In genomic region chr9:94554439-94555331, GRCh38 we compare ENCODE assay signal across 8 cellular contexts. TPM values are rescaled to one million over a fixed set of nuclear protein-coding genes. Genes with fewer than 3 reads are reported as not detected.
DNase-seq lines count a peak whose midpoint lies in the region; ATAC-seq and TF ChIP-seq lines count a peak whose summit lies in the region.

Gene PCAT7, plus strand, starts transcription at chr9:94555083.

- H3K27ac Mint-ChIP-seq in natural killer cell treated with Interleukin-12 subunit alpha and Interleukin-12 subunit beta and Interleukin-15 and Interleukin-18, amount 100 ng/mL, for 72 hours, result no peak within 1 kb of the TSS

- no peak within 1 kb of the TSS for H3K4me3 Mint-ChIP-seq in natural killer cell treated with Interleukin-12 subunit alpha and Interleukin-12 subunit beta and Interleukin-15 and Interleukin-18, amount 100 ng/mL, for 72 hours

- H3K9me3 Mint-ChIP-seq in natural killer cell treated with Interleukin-12 subunit alpha and Interleukin-12 subunit beta and Interleukin-15 and Interleukin-18, amount 100 ng/mL, for 72 hours, result no peaks in the 10 kb centered on the region

- peak; percentile 27 for TF ChIP-seq CTCF in epithelial cell of esophagus (IDR thresholded peaks at IDR 0.05; ENCODE audit: insufficient read depth, low read depth, low read length, missing control alignments)

- no peak within 1 kb of the TSS for H3K4me3 ChIP-seq in epithelial cell of esophagus (ENCODE audit: low read length)

- peaks cover 16 to 18% of the 10 kb centered on the region in 2 donors for H3K27me3 Mint-ChIP-seq in natural killer cell treated with Interleukin-12 subunit alpha and Interleukin-12 subunit beta and Interleukin-15 and Interleukin-18, amount 100 ng/mL, for 72 hours

- no peaks in the 10 kb centered on the region for H3K4me1 Mint-ChIP-seq in natural killer cell treated with Interleukin-12 subunit alpha and Interleukin-12 subunit beta and Interleukin-15 and Interleukin-18, amount 100 ng/mL, for 72 hours (ENCODE audit: low read depth in 2 of 2)

- peak; percentile 21 for DNase-seq in NK-92 treated with Interleukin-12 subunit alpha and Interleukin-12 subunit beta, amount 100 ng/mL, for 24 hours (lab: John Stamatoyannopoulos, UW)
- DNase-seq in NK-92 (lab: John Stamatoyannopoulos, UW; ENCODE audit: unreplicated experiment), result no peak
- DNase-seq in NCI-H1694 (lab: John Stamatoyannopoulos, UW), result peak; percentile 43
- peak; percentile 19 for DNase-seq in SKM-1 (lab: John Stamatoyannopoulos, UW; ENCODE audit: unreplicated experiment)
- DNase-seq in epithelial cell of esophagus (ENCODE audit: low read depth), result peak; percentile 36
- no peak for DNase-seq in natural killer cell treated with Interleukin-12 subunit alpha and Interleukin-12 subunit beta and Interleukin-15 and Interleukin-18, amount 100 ng/mL, for 72 hours (ENCODE audit: low spot score)

- peak; percentile 74 to 90 for ATAC-seq in natural killer cell treated with Interleukin-12 subunit alpha and Interleukin-12 subunit beta and Interleukin-15 and Interleukin-18, amount 100 ng/mL, for 72 hours
- ATAC-seq in HG03097 (IDR thresholded peaks at IDR 0.05; ENCODE audit: low FRiP score, unreplicated experiment) (no peak), GM19452 (IDR thresholded peaks at IDR 0.05; ENCODE audit: unreplicated experiment) (no peak)

- H3K36me3 Mint-ChIP-seq in natural killer cell treated with Interleukin-12 subunit alpha and Interleukin-12 subunit beta and Interleukin-15 and Interleukin-18, amount 100 ng/mL, for 72 hours, result no peaks in the 10 kb centered on the region

RNA-seq across cellular contexts. Expression of gene PCAT7, which starts in this region (rescaled TPM):
- total RNA-seq in natural killer cell treated with Interleukin-12 subunit alpha and Interleukin-12 subunit beta and Interleukin-15 and Interleukin-18, amount 100 ng/mL, for 72 hours, result not detected

Comparison
In these comparisons a context has a peak if more than half of its experiments do, and no peak if none do; other contexts are left out.
1. DNase-seq: peak in NK-92 treated with Interleukin-12 subunit alpha and Interleukin-12 subunit beta, amount 100 ng/mL, for 24 hours (single experiment), NCI-H1694 (single experiment), SKM-1 (single experiment) and epithelial cell of esophagus (single experiment); none in NK-92 (single experiment) and natural killer cell treated with Interleukin-12 subunit alpha and Interleukin-12 subunit beta and Interleukin-15 and Interleukin-18, amount 100 ng/mL, for 72 hours (single experiment).
2. Peak in ATAC-seq in natural killer cell treated with Interleukin-12 subunit alpha and Interleukin-12 subunit beta and Interleukin-15 and Interleukin-18, amount 100 ng/mL, for 72 hours; RNA of the gene not detected or under 1 TPM.